ENCODE assay signal across 18 cellular contexts in genomic region chr1:107358611-107359342, GRCh38.
DNase-seq lines count a peak whose midpoint lies in the region; ATAC-seq and TF ChIP-seq lines count a peak whose summit lies in the region.
"Had no signal": no experiment of that assay in that cellular context is flagged by ENCODE, and none has a peak within 500 bp of the region (broad histone marks: within the 10 kb centered on the region; RNA-seq: fewer than 3 reads in every experiment).

No MANE protein-coding gene starts in this region.

- no peak for TF ChIP-seq CTCF in PC-3 (conservative IDR thresholded peaks at IDR 0.05; ENCODE audit: low read depth, low read length)
- no peak for TF ChIP-seq CTCF in dorsolateral prefrontal cortex (IDR thresholded peaks at IDR 0.05 in 54 of 56, conservative IDR thresholded peaks at IDR 0.05 in 2 of 56; ENCODE audit: low read depth in 1 of 56, partially characterized antibody in 56 of 56)

- H4K20me1 ChIP-seq in Karpas-422 (ENCODE audit: insufficient read depth, low read depth, low read length) (no peaks in the 10 kb centered on the region), PC-3 (ENCODE audit: low read length) (no peaks in the 10 kb centered on the region)

- H3K4me2 ChIP-seq in Karpas-422 (ENCODE audit: low read depth, low read length, poor library complexity, severe bottlenecking) (peak overlapping the region; percentile 67), PC-3 (ENCODE audit: low read length) (no peak overlapping the region)
- H3K4me2 ChIP-seq: hepatocyte had no signal

- ATAC-seq in GM18517 (IDR thresholded peaks at IDR 0.05; ENCODE audit: unreplicated experiment) (peak; percentile 18), PC-3 (peak; percentile 91)
- ATAC-seq: esophagus mucosa, Right ventricle myocardium inferior had no signal

- H3K27me3 ChIP-seq in Karpas-422 (ENCODE audit: low read length) (no peaks in the 10 kb centered on the region), PC-3 (ENCODE audit: low read length) (no peaks in the 10 kb centered on the region), dorsolateral prefrontal cortex (no peaks in the 10 kb centered on the region)
- H3K27me3 ChIP-seq: hepatocyte, sigmoid colon, transverse colon had no signal

- DNase-seq in Karpas-422 (peak; percentile 47), PC-3 (peak; percentile 5), HK-2 (ENCODE audit: unreplicated experiment) (no peak), dorsolateral prefrontal cortex (no peak), NCI-H524 treated with DMSO at 0.1 percent for 48 hours (lab: John Stamatoyannopoulos, UW) (no peak)
- DNase-seq in central memory CD4-positive, alpha-beta T cell = no peak
- DNase-seq: activated CD4-positive, alpha-beta T cell treated with anti-CD3 and anti-CD28 coated beads, Interleukin-2, amount 50 U/mL, for 1 hour; cortex of kidney; DND-41; NCI-H526; sigmoid colon; stimulated activated CD4-positive, alpha-beta T cell treated with anti-CD3 and anti-CD28 coated beads, Interleukin-4, amount 100 ng/mL, for 1 hour; transverse colon had no signal

- H3K4me1 ChIP-seq in Karpas-422 (ENCODE audit: low read length) = peaks cover 46% of the 10 kb centered on the region
- no peaks in the 10 kb centered on the region for H3K4me1 ChIP-seq in PC-3 (ENCODE audit: insufficient read depth, low read length)
- peaks cover 4% of the 10 kb centered on the region for H3K4me1 ChIP-seq in mesodermal cell (ENCODE audit: control insufficient read depth, insufficient read depth, low read length, poor library complexity, severe bottlenecking)
- H3K4me1 ChIP-seq: transverse colon had no signal

- WGBS in mesodermal cell (ENCODE audit: insufficient coverage in 2 of 2), 2 experiments = 40 to 85% methylated on average over 1 to 2 of the region's 5 CpGs

- H3K27ac ChIP-seq in Karpas-422 (ENCODE audit: low read length) (peak overlapping the region; percentile 50), PC-3 (ENCODE audit: low read length) (no peak overlapping the region), mesodermal cell (ENCODE audit: low read depth, low read length, severe bottlenecking) (peak overlapping the region; percentile 24), dorsolateral prefrontal cortex (no peak overlapping the region)
- H3K27ac ChIP-seq: hepatocyte, sigmoid colon, transverse colon had no signal

- CTCF ChIA-PET in PC-3 (lab: Charles Lee) = no interaction called here

- no peaks in the 10 kb centered on the region for H3K79me2 ChIP-seq in Karpas-422 (ENCODE audit: low read length)
- H3K79me2 ChIP-seq in PC-3 (ENCODE audit: low read length) = no peaks in the 10 kb centered on the region
- H3K79me2 ChIP-seq: hepatocyte had no signal

- H3K36me3 ChIP-seq in Karpas-422 (ENCODE audit: insufficient read depth, low read length) = no peaks in the 10 kb centered on the region
- no peaks in the 10 kb centered on the region for H3K36me3 ChIP-seq in PC-3 (ENCODE audit: low read depth, low read length)
- no peaks in the 10 kb centered on the region for H3K36me3 ChIP-seq in mesodermal cell (ENCODE audit: control insufficient read depth, insufficient read depth, low read length)
- H3K36me3 ChIP-seq: sigmoid colon, transverse colon had no signal

- H3F3A ChIP-seq in PC-3 (ENCODE audit: low read length, unreplicated experiment) = no peaks in the 10 kb centered on the region

- H2AFZ ChIP-seq in Karpas-422 (ENCODE audit: low read length) (no peak overlapping the region), PC-3 (ENCODE audit: low read length) (no peak overlapping the region)
- H2AFZ ChIP-seq: hepatocyte had no signal

- H3K9ac ChIP-seq in Karpas-422 (ENCODE audit: low read length) (no peak overlapping the region), PC-3 (ENCODE audit: low read length) (no peak overlapping the region)

- POLR2A ChIA-PET in PC-3 (lab: Charles Lee; ENCODE audit: unreplicated experiment) = no interaction called here

- no peaks in the 10 kb centered on the region for H3K9me2 ChIP-seq in Karpas-422 (replicated peaks; ENCODE audit: insufficient read depth, low read length)
- H3K9me2 ChIP-seq in PC-3 (replicated peaks; ENCODE audit: low read length) = no peaks in the 10 kb centered on the region

- BruUV-seq in PC-3 (replicated peaks; lab: Mats Ljungman, UMichigan) = no TSS peak

- H3K4me3 ChIP-seq in Karpas-422 (ENCODE audit: low read length) = peak overlapping the region; percentile 46; the same call in 1 of the 2 replicates
- no peak overlapping the region for H3K4me3 ChIP-seq in PC-3 (ENCODE audit: low read length)
- no peak overlapping the region for H3K4me3 ChIP-seq in mesodermal cell (ENCODE audit: extremely low read depth, insufficient read depth, low read length, poor library complexity, severe bottlenecking)
- H3K4me3 ChIP-seq in dorsolateral prefrontal cortex = no peak overlapping the region
- H3K4me3 ChIP-seq: hepatocyte, sigmoid colon, transverse colon had no signal

- H3K9me3 ChIP-seq in Karpas-422 (ENCODE audit: low read length) (no peaks in the 10 kb centered on the region), PC-3 (ENCODE audit: low read length) (no peaks in the 10 kb centered on the region), mesodermal cell (ENCODE audit: control insufficient read depth, low read length) (no peaks in the 10 kb centered on the region)
- H3K9me3 ChIP-seq: sigmoid colon, transverse colon had no signal

- intact Hi-C loops in PC-3 (cut with micrococcal nuclease) = no loop called here
- intact Hi-C loops in dorsolateral prefrontal cortex (cut with DNase I) = no loop called here

Comparison
In these comparisons a context has a peak if more than half of its experiments do, and no peak if none do; other contexts are left out.
1. DNase-seq: peak in Karpas-422 (single experiment) and PC-3 (single experiment); none in HK-2 (single experiment), dorsolateral prefrontal cortex (0 of 10), NCI-H524 treated with DMSO at 0.1 percent for 48 hours (single experiment) and central memory CD4-positive, alpha-beta T cell (single experiment).
2. H3K27ac ChIP-seq: peak in Karpas-422 (single experiment) and mesodermal cell (single experiment); none in PC-3 (single experiment) and dorsolateral prefrontal cortex (0 of 59).